Comparison of ENCODE assay signal across 12 cellular contexts in the genomic region with DNA sequence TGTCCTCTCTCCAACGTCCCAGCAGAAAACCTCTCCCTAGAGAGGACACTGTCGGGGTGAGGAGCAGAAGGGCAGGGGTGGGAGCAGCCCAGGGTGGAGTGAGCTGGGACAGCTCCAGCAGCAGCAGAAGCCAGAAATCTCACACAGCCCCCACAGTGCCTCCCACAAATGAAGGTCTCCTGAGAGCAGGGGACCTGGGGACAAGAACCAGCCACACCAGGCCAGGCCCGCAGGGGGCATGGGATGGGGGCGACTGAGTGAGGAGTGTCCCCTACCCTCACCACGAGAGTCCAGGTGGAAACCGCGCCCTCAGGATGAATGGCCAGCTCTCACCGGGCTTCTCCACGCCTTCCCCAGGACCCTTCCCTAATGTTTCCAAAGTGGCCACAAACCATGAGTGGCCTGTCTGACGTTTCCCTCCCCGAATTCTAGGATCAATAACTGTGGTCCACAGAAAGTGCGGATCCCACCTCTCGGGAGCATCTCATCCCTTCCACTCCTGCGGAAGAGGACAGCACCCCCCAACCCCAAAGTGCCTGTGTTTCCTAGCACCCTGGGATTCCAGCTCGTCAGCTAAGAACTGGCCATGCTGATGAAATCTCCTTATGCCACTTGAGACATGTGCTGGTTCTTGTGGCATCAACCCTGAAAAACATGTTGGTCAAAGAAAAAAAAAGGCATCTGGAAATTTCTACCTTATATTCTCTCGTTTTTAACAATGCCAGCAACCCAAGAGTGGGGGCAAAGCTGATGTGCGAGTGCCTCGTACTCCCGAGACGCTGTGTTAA.
DNase-seq lines count a peak whose midpoint lies in the region; ATAC-seq and TF ChIP-seq lines count a peak whose summit lies in the region.
"Had no signal": no experiment of that assay in that cellular context is flagged by ENCODE, and none has a peak within 500 bp of the region (broad histone marks: within the 10 kb centered on the region; RNA-seq: fewer than 3 reads in every experiment).

No MANE protein-coding gene starts in this region.

- no peak for DNase-seq in CD4-positive, alpha-beta T cell
- DNase-seq in NB4 (ENCODE audit: low read depth) = peak; percentile 27
- DNase-seq in endodermal cell = peak; percentile 34
- peak; percentile 59 for DNase-seq in posterior vena cava (ENCODE audit: low spot score)
- no peak for DNase-seq in WERI-Rb-1
- DNase-seq in epidermal melanocyte (ENCODE audit: insufficient read length, low spot score) = no peak
- DNase-seq in activated gamma-delta T cell (lab: John Stamatoyannopoulos, UW) = no peak
- DNase-seq: cortex of kidney, DMS79 had no signal

- no peak overlapping the region for H3K4me3 ChIP-seq in NB4 (ENCODE audit: low read depth, low read length)
- no peak overlapping the region for H3K4me3 ChIP-seq in endodermal cell (ENCODE audit: low read length)
- H3K4me3 ChIP-seq in WERI-Rb-1 (ENCODE audit: low read depth, low read length) = no peak overlapping the region
- H3K4me3 ChIP-seq: HAP-1 had no signal

- H3K9me3 Mint-ChIP-seq in CD4-positive, alpha-beta T cell = no peaks in the 10 kb centered on the region
- H3K9me3 Mint-ChIP-seq in endodermal cell = no peaks in the 10 kb centered on the region
- H3K9me3 Mint-ChIP-seq: natural killer cell treated with Interleukin-12 subunit alpha and Interleukin-12 subunit beta and Interleukin-15 and Interleukin-18, amount 100 ng/mL, for 72 hours had no signal

- POLR2A ChIA-PET in CD4-positive, alpha-beta T cell (lab: Charles Lee) = interaction anchor here (2.1 kb wide), 1 partner anchor 12 kb away, joined by 6 read pairs; no protein-coding TSS in a partner anchor

- no peak for TF ChIP-seq POLR2A in NB4 (IDR thresholded peaks at IDR 0.05; ENCODE audit: extremely low read depth, insufficient read length)

- no peak for ATAC-seq in CD4-positive, alpha-beta T cell (ENCODE audit: poor library complexity)
- no peak for ATAC-seq in HG03442 (IDR thresholded peaks at IDR 0.05; ENCODE audit: unreplicated experiment)

- 91 to 93% methylated on average over 9 to 20 of the region's 20 CpGs for WGBS in endodermal cell (ENCODE audit: insufficient coverage in 1 of 2, insufficient read length in 1 of 2), 2 experiments

- H3K4me1 ChIP-seq in endodermal cell (ENCODE audit: control insufficient read depth, insufficient read depth, low read length) = no peaks in the 10 kb centered on the region
- H3K4me1 ChIP-seq: HAP-1 had no signal

- no peak overlapping the region for H3K4me3 Mint-ChIP-seq in CD4-positive, alpha-beta T cell
- H3K4me3 Mint-ChIP-seq in endodermal cell = no peak overlapping the region
- H3K4me3 Mint-ChIP-seq: natural killer cell treated with Interleukin-12 subunit alpha and Interleukin-12 subunit beta and Interleukin-15 and Interleukin-18, amount 100 ng/mL, for 72 hours had no signal

- H3K36me3 ChIP-seq in endodermal cell (ENCODE audit: control insufficient read depth, insufficient read depth, low read length) (no peaks in the 10 kb centered on the region), WERI-Rb-1 (no peaks in the 10 kb centered on the region)
- H3K36me3 ChIP-seq: HAP-1 had no signal

- H3K9ac ChIP-seq in endodermal cell (ENCODE audit: extremely low read depth, low read length, poor library complexity, severe bottlenecking) = no peak overlapping the region

- H3K36me3 Mint-ChIP-seq in CD4-positive, alpha-beta T cell (ENCODE audit: low read depth) = no peaks in the 10 kb centered on the region
- H3K36me3 Mint-ChIP-seq in endodermal cell (ENCODE audit: low read depth) = no peaks in the 10 kb centered on the region
- H3K36me3 Mint-ChIP-seq: natural killer cell treated with Interleukin-12 subunit alpha and Interleukin-12 subunit beta and Interleukin-15 and Interleukin-18, amount 100 ng/mL, for 72 hours had no signal

- peaks cover 33% of the 10 kb centered on the region for H3K4me1 Mint-ChIP-seq in CD4-positive, alpha-beta T cell (ENCODE audit: low read depth)
- peaks cover 3% of the 10 kb centered on the region for H3K4me1 Mint-ChIP-seq in endodermal cell

- H3K27ac ChIP-seq in CD4-positive, alpha-beta T cell (ENCODE audit: low read depth, low read length) = no peak overlapping the region
- no peak overlapping the region for H3K27ac ChIP-seq in endodermal cell (ENCODE audit: low read depth, low read length)
- H3K27ac ChIP-seq in WERI-Rb-1 = no peak overlapping the region

- TF ChIP-seq CTCF in CD4-positive, alpha-beta T cell (IDR thresholded peaks at IDR 0.05) = no peak
- no peak for TF ChIP-seq CTCF in NB4 (IDR thresholded peaks at IDR 0.05; ENCODE audit: low read depth, low read length)
- no peak for TF ChIP-seq CTCF in endodermal cell (conservative IDR thresholded peaks at IDR 0.05)
- TF ChIP-seq CTCF in WERI-Rb-1 (IDR thresholded peaks at IDR 0.05; ENCODE audit: low read depth, low read length) = no peak

- H3K27me3 ChIP-seq in CD4-positive, alpha-beta T cell (ENCODE audit: control insufficient read depth, insufficient read depth, low read length) = no peaks in the 10 kb centered on the region
- H3K27me3 ChIP-seq in endodermal cell (ENCODE audit: control insufficient read depth, insufficient read depth, low read length, poor library complexity, severe bottlenecking) = no peaks in the 10 kb centered on the region
- H3K27me3 ChIP-seq in WERI-Rb-1 (ENCODE audit: insufficient read depth, low read depth, severe bottlenecking) = no peaks in the 10 kb centered on the region

- intact Hi-C loops in CD4-positive, alpha-beta T cell (cut with DNase I, micrococcal nuclease) = no loop called here
- intact Hi-C loops in posterior vena cava (cut with DNase I) = loop anchor here in 1 of 2 donors (10.0 kb wide), 1 partner anchor 145 kb away; no protein-coding TSS in a partner anchor

- CTCF ChIA-PET in CD4-positive, alpha-beta T cell (lab: Charles Lee) = no interaction called here

- no peaks in the 10 kb centered on the region for H3K9me3 ChIP-seq in CD4-positive, alpha-beta T cell (ENCODE audit: control insufficient read depth, low read length)
- H3K9me3 ChIP-seq in endodermal cell (ENCODE audit: control insufficient read depth, low read length) (no peaks in the 10 kb centered on the region), WERI-Rb-1 (ENCODE audit: severe bottlenecking) (no peaks in the 10 kb centered on the region)
- H3K9me3 ChIP-seq: HAP-1 had no signal

- H3K27me3 Mint-ChIP-seq in CD4-positive, alpha-beta T cell = no peaks in the 10 kb centered on the region
- no peaks in the 10 kb centered on the region for H3K27me3 Mint-ChIP-seq in endodermal cell (ENCODE audit: insufficient read depth)
- H3K27me3 Mint-ChIP-seq: natural killer cell treated with Interleukin-12 subunit alpha and Interleukin-12 subunit beta and Interleukin-15 and Interleukin-18, amount 100 ng/mL, for 72 hours had no signal

- H3K27ac Mint-ChIP-seq in CD4-positive, alpha-beta T cell = peak overlapping the region; percentile 63
- no peak overlapping the region for H3K27ac Mint-ChIP-seq in endodermal cell

Comparison
In these comparisons a context has a peak if more than half of its experiments do, and no peak if none do; other contexts are left out.
1. DNase-seq: peak in NB4 (single experiment), endodermal cell (single experiment) and posterior vena cava (single experiment); none in CD4-positive, alpha-beta T cell (0 of 10), WERI-Rb-1 (single experiment), epidermal melanocyte (single experiment) and activated gamma-delta T cell (single experiment).